ENCODE assay signal across 19 cellular contexts in the genomic region with DNA sequence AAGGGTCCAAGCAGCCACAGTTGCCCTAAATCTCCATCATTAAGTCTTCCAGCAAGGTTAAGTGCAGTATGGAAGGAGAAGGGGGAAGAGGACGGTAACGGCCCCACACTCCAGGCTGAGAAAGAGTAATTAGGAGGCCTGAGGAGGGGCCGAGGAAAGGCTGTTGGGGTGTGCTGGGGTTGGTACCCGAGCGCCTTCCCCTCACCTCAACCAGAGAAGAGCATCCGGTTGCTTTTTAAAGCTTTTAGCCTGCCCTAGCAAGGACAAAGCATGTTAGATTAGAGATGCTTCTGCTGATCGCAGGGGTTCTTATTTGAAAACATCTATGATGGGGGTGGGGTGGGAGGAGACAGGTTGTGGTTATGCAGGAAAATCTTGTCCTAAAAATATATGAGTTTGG.
"Had no signal": no experiment of that assay in that cellular context is flagged by ENCODE, and none has a peak within 500 bp of the region (broad histone marks: within the 10 kb centered on the region; RNA-seq: fewer than 3 reads in every experiment).

No MANE protein-coding gene starts in this region.

- ATAC-seq: activated T-cell treated with anti-CD3 and anti-CD28 coated beads, Interleukin-2, amount 50 U/mL, for 72 hours; foreskin keratinocyte; left lobe of liver had no signal

- H3K4me1 Mint-ChIP-seq: neural progenitor cell had no signal

- H3K27me3 Mint-ChIP-seq: stimulated activated naive CD8-positive, alpha-beta T cell treated with anti-CD3 and anti-CD28 coated beads, Interleukin-15, Interleukin-2, amounts not matched to agents 100 ng/mL and 50 ng/mL, for 24 hours had no signal

- H3K9me3 Mint-ChIP-seq: activated T-cell treated with anti-CD3 and anti-CD28 coated beads, Interleukin-2, amount 50 U/mL, for 72 hours; neural progenitor cell; stimulated activated naive CD8-positive, alpha-beta T cell treated with anti-CD3 and anti-CD28 coated beads, Interleukin-15, Interleukin-2, amounts not matched to agents 100 ng/mL and 50 ng/mL, for 24 hours; T-helper 2 cell treated with Interferon-gamma antibody and Interleukin-4, amounts not matched to agents 5 μg/mL and 100 μg/mL, for 36 hours had no signal

- FAIRE-seq: endometrium, urothelium cell line had no signal

- H3K27ac Mint-ChIP-seq: neural progenitor cell; stimulated activated naive CD8-positive, alpha-beta T cell treated with anti-CD3 and anti-CD28 coated beads, Interleukin-15, Interleukin-2, amounts not matched to agents 100 ng/mL and 50 ng/mL, for 24 hours had no signal

- DNase-seq: activated CD4-positive, alpha-beta T cell treated with anti-CD3 and anti-CD28 coated beads, Interleukin-2, amount 50 U/mL, for 4 hours; activated CD4-positive, CD25-positive, alpha-beta regulatory T cell treated with anti-CD3 and anti-CD28 coated beads, Interleukin-2, amount 50 U/mL, for 72 hours; activated naive CD4-positive, alpha-beta T cell treated with Interleukin-2 at 50 U/mL for 16 hours; activated T-cell treated with anti-CD3 and anti-CD28 coated beads, Interleukin-2, amount 50 U/mL, for 72 hours; amygdala; brain microvascular endothelial cell; foreskin keratinocyte; head of caudate nucleus; mesenchymal stem cell; ovary; stimulated activated CD4-positive, alpha-beta T cell treated with anti-CD3 and anti-CD28 coated beads, Interleukin-4, amount 100 ng/mL, for 1 hour; stimulated activated CD8-positive, alpha-beta memory T cell treated with anti-CD3 and anti-CD28 coated beads, Interleukin-4, amount 100 ng/mL, for 48 hours had no signal

- H3K27ac ChIP-seq: brain microvascular endothelial cell, foreskin keratinocyte, neural progenitor cell, ovary, thoracic aorta had no signal

- H3K27me3 ChIP-seq: brain microvascular endothelial cell, foreskin keratinocyte, neural progenitor cell, ovary had no signal

- H3K4me3 Mint-ChIP-seq: activated T-cell treated with anti-CD3 and anti-CD28 coated beads, Interleukin-2, amount 50 U/mL, for 72 hours; neural progenitor cell; stimulated activated naive CD8-positive, alpha-beta T cell treated with anti-CD3 and anti-CD28 coated beads, Interleukin-15, Interleukin-2, amounts not matched to agents 100 ng/mL and 50 ng/mL, for 24 hours; T-helper 2 cell treated with Interferon-gamma antibody and Interleukin-4, amounts not matched to agents 5 μg/mL and 100 μg/mL, for 36 hours had no signal
